Comparison of ENCODE assay signal across 21 cellular contexts in genomic region chr4:38964942-38965775, GRCh38.
"Had no signal": no experiment of that assay in that cellular context is flagged by ENCODE, and none has a peak within 500 bp of the region (broad histone marks: within the 10 kb centered on the region; RNA-seq: fewer than 3 reads in every experiment).

No MANE protein-coding gene starts in this region.

- H3K4me3 ChIP-seq: cardiac muscle cell, hepatocyte, lung, smooth muscle cell, upper lobe of right lung had no signal

- H3K27ac ChIP-seq: cardiac muscle cell, neutrophil, parathyroid adenoma, upper lobe of right lung had no signal

- H3K4me1 Mint-ChIP-seq: stimulated activated memory B cell treated with anti-CD40 and anti-IgM and Interleukin-4, amounts not matched to agents 10 μg/mL and 1 μg/mL and 100 μg/mL, for 72 hours had no signal

- H3K27me3 Mint-ChIP-seq: activated CD4-positive, alpha-beta memory T cell treated with anti-CD3 and anti-CD28 coated beads for 36 hours; activated naive CD8-positive, alpha-beta T cell treated with anti-CD3 and anti-CD28 coated beads for 36 hours; activated T-helper 17 cell treated with anti-CD3 and anti-CD28 coated beads, Interleukin-2, amount 50 U/mL, for 72 hours; dendritic cell treated with granulocyte-macrophage colony-stimulating factor and Interleukin-4, amounts not matched to agents 40 ng/mL and 50 ng/mL, for 4 days; natural killer cell treated with Interleukin-12 subunit alpha and Interleukin-12 subunit beta and Interleukin-15 and Interleukin-18, amount 100 ng/mL, for 72 hours; stimulated activated memory B cell treated with anti-CD40 and anti-IgM and Interleukin-4, amounts not matched to agents 10 μg/mL and 1 μg/mL and 100 μg/mL, for 72 hours had no signal

- ATAC-seq: left cardiac atrium, sciatic nerve, upper lobe of right lung had no signal

- H3K4me3 Mint-ChIP-seq: activated CD4-positive, alpha-beta memory T cell treated with anti-CD3 and anti-CD28 coated beads for 36 hours; activated naive CD8-positive, alpha-beta T cell treated with anti-CD3 and anti-CD28 coated beads for 36 hours; activated T-helper 17 cell treated with anti-CD3 and anti-CD28 coated beads, Interleukin-2, amount 50 U/mL, for 72 hours; dendritic cell treated with granulocyte-macrophage colony-stimulating factor and Interleukin-4, amounts not matched to agents 40 ng/mL and 50 ng/mL, for 4 days; natural killer cell treated with Interleukin-12 subunit alpha and Interleukin-12 subunit beta and Interleukin-15 and Interleukin-18, amount 100 ng/mL, for 72 hours; stimulated activated memory B cell treated with anti-CD40 and anti-IgM and Interleukin-4, amounts not matched to agents 10 μg/mL and 1 μg/mL and 100 μg/mL, for 72 hours had no signal

- DNase-seq: activated CD4-positive, alpha-beta memory T cell treated with anti-CD3 and anti-CD28 coated beads for 36 hours; activated CD4-positive, alpha-beta T cell treated with anti-CD3 and anti-CD28 coated beads for 4 hours; activated naive CD4-positive, alpha-beta T cell; activated naive CD8-positive, alpha-beta T cell treated with anti-CD3 and anti-CD28 coated beads for 36 hours; activated T-cell treated with anti-CD3 and anti-CD28 coated beads for 4 hours; amniotic stem cell; effector memory CD4-positive, alpha-beta T cell; left cardiac atrium; stimulated activated CD4-positive, alpha-beta T cell treated with anti-CD3 and anti-CD28 coated beads, Interleukin-4, amount 100 ng/mL, for 1 hour; upper lobe of right lung had no signal

- H3K36me3 ChIP-seq: cardiac muscle cell, neutrophil, upper lobe of right lung had no signal

- H3K9me3 Mint-ChIP-seq: dendritic cell treated with granulocyte-macrophage colony-stimulating factor and Interleukin-4, amounts not matched to agents 40 ng/mL and 50 ng/mL, for 4 days had no signal

- H3K9me3 ChIP-seq: neutrophil, upper lobe of right lung had no signal

- H3K27me3 ChIP-seq: cardiac muscle cell, hepatocyte, neutrophil, upper lobe of right lung had no signal

- H2AFZ ChIP-seq: hepatocyte, parathyroid adenoma had no signal

- H3K4me1 ChIP-seq: parathyroid adenoma, upper lobe of right lung had no signal

- H3K79me2 ChIP-seq: hepatocyte, parathyroid adenoma had no signal

- H3K9ac ChIP-seq: parathyroid adenoma had no signal

- H3K4me2 ChIP-seq: hepatocyte, smooth muscle cell had no signal

- H3K27ac Mint-ChIP-seq: dendritic cell treated with granulocyte-macrophage colony-stimulating factor and Interleukin-4, amounts not matched to agents 40 ng/mL and 50 ng/mL, for 4 days; natural killer cell treated with Interleukin-12 subunit alpha and Interleukin-12 subunit beta and Interleukin-15 and Interleukin-18, amount 100 ng/mL, for 72 hours; stimulated activated memory B cell treated with anti-CD40 and anti-IgM and Interleukin-4, amounts not matched to agents 10 μg/mL and 1 μg/mL and 100 μg/mL, for 72 hours had no signal
